ENCODE assay signal across 1 cellular context in genomic region chr21:43775795-43776430, GRCh38.
A peak's percentile ranks its signal among the peaks of the same experiment; 100 is the strongest.
TF ChIP-seq lines count a peak whose summit lies in the region.

Gene CSTB, minus strand, starts transcription at chr21:43776308. Its CDS starts 39 bp downstream, at chr21:43776269.

TF ChIP-seq in HepG2, 621 proteins besides CTCF, POLR2A, EP300 and RAD21 (continued from another document and continues in another):
- TF ChIP-seq ZNF609 (CRISPR knock-in tag; IDR thresholded peaks at IDR 0.05; ENCODE audit: borderline replicate concordance) (0 out of 2 replicates have a peak, but pooled peaks have one; percentile 7), JUN (CRISPR knock-in tag; IDR thresholded peaks at IDR 0.05) (no peak), U2AF1 (optimal IDR thresholded peaks at IDR 0.05; ENCODE audit: low read depth, low read length) (no peak), HOXA9 (CRISPR knock-in tag; IDR thresholded peaks at IDR 0.05; ENCODE audit: borderline replicate concordance) (no peak), ZNF501 (CRISPR knock-in tag; IDR thresholded peaks at IDR 0.05) (peak; percentile 46; the same call in 1 of the 2 replicates), ZHX2 (IDR thresholded peaks at IDR 0.05; ENCODE audit: low read depth) (no peak), ZHX2 (CRISPR knock-in tag; IDR thresholded peaks at IDR 0.05; ENCODE audit: borderline replicate concordance) (0 out of 2 replicates have a peak, but pooled peaks have one; percentile 60), CBFB (CRISPR knock-in tag; IDR thresholded peaks at IDR 0.05) (no peak), ZBED4 (CRISPR knock-in tag; IDR thresholded peaks at IDR 0.05; ENCODE audit: borderline replicate concordance) (peak; percentile 78), FOXM1 (CRISPR knock-in tag; IDR thresholded peaks at IDR 0.05) (no peak), ATAD3A (CRISPR knock-in tag; IDR thresholded peaks at IDR 0.05) (no peak), E2F2 (CRISPR knock-in tag; IDR thresholded peaks at IDR 0.05; ENCODE audit: borderline replicate concordance) (no peak; the same call in 1 of the 2 replicates), ZNF468 (CRISPR knock-in tag; IDR thresholded peaks at IDR 0.05) (no peak; the same call in 1 of the 2 replicates), GZF1 (CRISPR knock-in tag; IDR thresholded peaks at IDR 0.05) (no peak), ZNF414 (CRISPR knock-in tag; IDR thresholded peaks at IDR 0.05) (no peak), ZKSCAN1 (IDR thresholded peaks at IDR 0.05; ENCODE audit: low read length) (no peak), RFX3 (CRISPR knock-in tag; IDR thresholded peaks at IDR 0.05) (no peak), ZNF781 (CRISPR knock-in tag; IDR thresholded peaks at IDR 0.05; ENCODE audit: borderline replicate concordance, not compliant biosample characterization) (no peak), KDM6A (CRISPR knock-in tag; IDR thresholded peaks at IDR 0.05; ENCODE audit: low read depth) (no peak), ZNF709 (CRISPR knock-in tag; IDR thresholded peaks at IDR 0.05) (peak; percentile 76), GPBP1L1 (CRISPR knock-in tag; IDR thresholded peaks at IDR 0.05) (no peak), DPF2 (CRISPR knock-in tag; IDR thresholded peaks at IDR 0.05; ENCODE audit: borderline replicate concordance, low read depth) (no peak), ATRX (CRISPR knock-in tag; IDR thresholded peaks at IDR 0.05; ENCODE audit: borderline replicate concordance) (no peak), ZNF737 (CRISPR knock-in tag; IDR thresholded peaks at IDR 0.05; ENCODE audit: borderline replicate concordance) (no peak), ZNF546 (CRISPR knock-in tag; conservative IDR thresholded peaks at IDR 0.05) (no peak), BHLHE40 (IDR thresholded peaks at IDR 0.05; ENCODE audit: low read length) (peak; percentile 79), MEF2D (CRISPR knock-in tag; IDR thresholded peaks at IDR 0.05) (no peak), FLYWCH1 (CRISPR knock-in tag; IDR thresholded peaks at IDR 0.05) (no peak), ZNF234 (CRISPR knock-in tag; conservative IDR thresholded peaks at IDR 0.05) (no peak), MXD4 (CRISPR knock-in tag; IDR thresholded peaks at IDR 0.05) (0 out of 2 replicates have a peak, but pooled peaks have one; percentile 50), PAF1 (CRISPR knock-in tag; IDR thresholded peaks at IDR 0.05) (no peak), ZNF564 (CRISPR knock-in tag; IDR thresholded peaks at IDR 0.05) (peak; percentile 56), ZNF788 (CRISPR knock-in tag; IDR thresholded peaks at IDR 0.05; ENCODE audit: borderline replicate concordance) (no peak), RBAK (CRISPR knock-in tag; IDR thresholded peaks at IDR 0.05) (no peak), MTF1 (CRISPR knock-in tag; IDR thresholded peaks at IDR 0.05) (no peak), RNF2 (conservative IDR thresholded peaks at IDR 0.05; ENCODE audit: low read depth) (no peak), ZNF780A (CRISPR knock-in tag; IDR thresholded peaks at IDR 0.05) (no peak), ZNF275 (CRISPR knock-in tag; IDR thresholded peaks at IDR 0.05; ENCODE audit: borderline replicate concordance) (peak; percentile 44; the same call in 1 of the 2 replicates), LCORL (IDR thresholded peaks at IDR 0.05) (no peak), LCORL (CRISPR knock-in tag; IDR thresholded peaks at IDR 0.05) (no peak), ZNF230 (CRISPR knock-in tag; IDR thresholded peaks at IDR 0.05) (no peak), HIVEP1 (CRISPR knock-in tag; IDR thresholded peaks at IDR 0.05) (no peak), PLRG1 (conservative IDR thresholded peaks at IDR 0.05) (no peak)
